10 cellular contexts compared by ENCODE assay signal in the genomic region with DNA sequence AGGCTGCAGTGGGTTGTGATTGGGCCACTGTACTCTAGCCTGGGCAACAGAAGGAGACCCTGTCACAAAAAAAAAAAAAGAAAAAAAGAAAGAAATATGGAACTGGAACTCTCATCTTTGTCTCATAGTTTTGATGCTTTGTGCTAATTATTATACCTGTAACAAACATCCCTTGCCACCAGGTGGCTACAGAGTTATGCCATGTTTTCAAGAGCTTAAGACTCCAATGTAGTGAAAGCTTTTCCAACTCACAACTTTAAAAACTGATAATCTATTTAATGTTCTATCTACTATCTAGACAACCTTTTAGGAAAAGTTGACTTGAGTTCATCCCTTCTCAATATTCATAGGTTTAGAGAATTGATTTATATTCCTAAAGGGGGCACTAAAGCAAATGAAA. TPM values are rescaled to one million over a fixed set of nuclear protein-coding genes. Genes with fewer than 3 reads are reported as not detected.
A peak's percentile ranks its signal among the peaks of the same experiment; 100 is the strongest.
DNase-seq lines count a peak whose midpoint lies in the region; ATAC-seq, FAIRE-seq and TF ChIP-seq lines count a peak whose summit lies in the region.
"Had no signal": no experiment of that assay in that cellular context is flagged by ENCODE, and none has a peak within 500 bp of the region (broad histone marks: within the 10 kb centered on the region; RNA-seq: fewer than 3 reads in every experiment).

No MANE protein-coding gene starts in this region.

- H3K4me1 ChIP-seq in BE2C (no peaks in the 10 kb centered on the region), GM23248 (ENCODE audit: insufficient read depth) (no peaks in the 10 kb centered on the region), SK-N-SH (ENCODE audit: control insufficient read depth in 1 of 2, insufficient read depth in 2 of 2, low read depth in 1 of 2, low read length in 1 of 2) (no peaks in the 10 kb centered on the region), kidney (ENCODE audit: control insufficient read depth in 1 of 2, insufficient read depth in 1 of 2, low read depth in 1 of 2, low read length in 2 of 2) (no peaks in the 10 kb centered on the region)

- H3K9me2 ChIP-seq in GM23248 (ENCODE audit: insufficient read depth), result no peaks in the 10 kb centered on the region
- H3K9me2 ChIP-seq in SK-N-SH, result no peaks in the 10 kb centered on the region

- TF ChIP-seq EP300 in SK-N-SH (IDR thresholded peaks at IDR 0.05; ENCODE audit: borderline replicate concordance in 1 of 2, low read depth in 1 of 2, low read length in 1 of 2), result no peak

- peak; percentile 94 for FAIRE-seq in kidney (lab: Jason Lieb, UNC)

- TF ChIP-seq CTCF in BE2C (IDR thresholded peaks at IDR 0.05; ENCODE audit: low read depth, low read length), result peak; percentile 52
- peak; percentile 66 for TF ChIP-seq CTCF in SK-N-SH (IDR thresholded peaks at IDR 0.05)
- TF ChIP-seq CTCF in kidney (IDR thresholded peaks at IDR 0.05; ENCODE audit: borderline replicate concordance, extremely low read depth, insufficient read depth), result peak; percentile 25

- in situ Hi-C loops in GM23248 (cut with MboI), result loop anchor here (10.0 kb wide), 1 partner anchor 338 kb away; no protein-coding TSS in a partner anchor

- H3F3A ChIP-seq in GM23248 (ENCODE audit: insufficient read depth) (no peaks in the 10 kb centered on the region), SK-N-SH (replicated peaks; ENCODE audit: insufficient read depth) (no peaks in the 10 kb centered on the region)

- peaks cover 12% of the 10 kb centered on the region for H3K27me3 Mint-ChIP-seq in activated T-cell treated with anti-CD3 and anti-CD28 coated beads, Interleukin-2, amount 50 U/mL, for 72 hours (ENCODE audit: low read depth)

- H3K4me1 Mint-ChIP-seq in activated T-cell treated with anti-CD3 and anti-CD28 coated beads, Interleukin-2, amount 50 U/mL, for 72 hours (ENCODE audit: low read depth), result no peaks in the 10 kb centered on the region

- no peaks in the 10 kb centered on the region for H3K79me2 ChIP-seq in GM23248 (ENCODE audit: insufficient read depth)
- no peaks in the 10 kb centered on the region for H3K79me2 ChIP-seq in SK-N-SH (ENCODE audit: insufficient read depth)

- no peaks in the 10 kb centered on the region for H3K27me3 ChIP-seq in BE2C
- no peaks in the 10 kb centered on the region for H3K27me3 ChIP-seq in GM23248 (replicated peaks; ENCODE audit: insufficient read depth)
- H3K27me3 ChIP-seq in SK-N-SH (ENCODE audit: insufficient read depth), result no peaks in the 10 kb centered on the region

- H3K9me3 Mint-ChIP-seq in activated T-cell treated with anti-CD3 and anti-CD28 coated beads, Interleukin-2, amount 50 U/mL, for 72 hours, result no peaks in the 10 kb centered on the region

- H3K9ac ChIP-seq in GM23248 (no peak overlapping the region), SK-N-SH (no peak overlapping the region), kidney (ENCODE audit: low read length in 2 of 2) (no peak overlapping the region)

- H3K4me2 ChIP-seq in GM23248 (ENCODE audit: unreplicated experiment) (no peak overlapping the region), SK-N-SH (no peak overlapping the region)

- no peak overlapping the region for H3K27ac Mint-ChIP-seq in activated T-cell treated with anti-CD3 and anti-CD28 coated beads, Interleukin-2, amount 50 U/mL, for 72 hours

- TF ChIP-seq RAD21 in SK-N-SH (IDR thresholded peaks at IDR 0.05; ENCODE audit: low read length), result peak; percentile 54

- intact Hi-C loops in kidney (cut with DNase I) (no loop called here), posterior cingulate gyrus (cut with DNase I) (no loop called here)

- H4K20me1 ChIP-seq in GM23248 (ENCODE audit: insufficient read depth) (no peaks in the 10 kb centered on the region), SK-N-SH (ENCODE audit: insufficient read depth) (no peaks in the 10 kb centered on the region)

- POLR2A ChIA-PET in SK-N-SH (lab: Yijun Ruan, JAX), result no interaction called here

- no peak for ATAC-seq in activated T-cell treated with anti-CD3 and anti-CD28 coated beads, Interleukin-2, amount 50 U/mL, for 72 hours (replicated peaks in 1 of 2)
- no peak for ATAC-seq in GM21528 (IDR thresholded peaks at IDR 0.05; ENCODE audit: low FRiP score, unreplicated experiment)

- H3K4me3 Mint-ChIP-seq in activated T-cell treated with anti-CD3 and anti-CD28 coated beads, Interleukin-2, amount 50 U/mL, for 72 hours, result no peak overlapping the region

- DNase-seq in BE2C, result peak; percentile 3
- peak; percentile 32 for DNase-seq in GM23248
- DNase-seq in SK-N-SH, result peak; percentile 12
- no peak for DNase-seq in kidney
- DNase-seq in activated T-cell treated with anti-CD3 and anti-CD28 coated beads, Interleukin-2, amount 50 U/mL, for 72 hours, result no peak
- no peak for DNase-seq in mesenteric fat pad (ENCODE audit: low spot score)
- no peak for DNase-seq in posterior cingulate gyrus
- DNase-seq: stimulated activated CD8-positive, alpha-beta memory T cell treated with anti-CD3 and anti-CD28 coated beads, Interleukin-4, amount 100 ng/mL, for 48 hours had no signal

- H3K9me3 ChIP-seq in BE2C (no peaks in the 10 kb centered on the region), GM23248 (ENCODE audit: low read depth) (no peaks in the 10 kb centered on the region), SK-N-SH (no peaks in the 10 kb centered on the region), kidney (ENCODE audit: control insufficient read depth in 1 of 2, low read length in 2 of 2) (no peaks in the 10 kb centered on the region)

- H3K27ac ChIP-seq in GM23248 (no peak overlapping the region), SK-N-SH (ENCODE audit: low read depth in 2 of 2, low read length in 1 of 2) (no peak overlapping the region), kidney (ENCODE audit: low read depth in 2 of 2, low read length in 2 of 2) (no peak overlapping the region)

- H3K4me3 ChIP-seq in BE2C (ENCODE audit: low read depth, low read length), result no peak overlapping the region
- no peak overlapping the region for H3K4me3 ChIP-seq in GM23248
- H3K4me3 ChIP-seq in SK-N-SH (ENCODE audit: low read depth in 2 of 2, low read length in 1 of 2), result no peak overlapping the region
- no peak overlapping the region for H3K4me3 ChIP-seq in kidney (ENCODE audit: low read length in 2 of 2)

- H2AFZ ChIP-seq in GM23248, result no peak overlapping the region
- no peak overlapping the region for H2AFZ ChIP-seq in SK-N-SH (ENCODE audit: low read depth)

- CTCF ChIA-PET in SK-N-SH (lab: Yijun Ruan, JAX), result interaction anchor here (0.6 to 3.0 kb wide), 10 partner anchors 11 to 533 kb away, joined by 3 to 16 read pairs (median 4); partner anchors contain the start of gene IL13RA2

- no peaks in the 10 kb centered on the region for H3K36me3 Mint-ChIP-seq in activated T-cell treated with anti-CD3 and anti-CD28 coated beads, Interleukin-2, amount 50 U/mL, for 72 hours (ENCODE audit: insufficient read depth in 2 of 2)

- no peaks in the 10 kb centered on the region for H3K36me3 ChIP-seq in BE2C
- H3K36me3 ChIP-seq in GM23248 (ENCODE audit: low read depth), result no peaks in the 10 kb centered on the region
- no peaks in the 10 kb centered on the region for H3K36me3 ChIP-seq in SK-N-SH (replicated peaks in 1 of 2; ENCODE audit: control insufficient read depth in 1 of 2, insufficient read depth in 2 of 2, low read length in 1 of 2)
- no peaks in the 10 kb centered on the region for H3K36me3 ChIP-seq in kidney (ENCODE audit: control insufficient read depth in 1 of 2, insufficient read depth in 2 of 2, low read length in 2 of 2)

TF ChIP-seq in SK-N-SH, 30 proteins besides CTCF, POLR2A, EP300 and RAD21:
- TF ChIP-seq MEF2A (IDR thresholded peaks at IDR 0.05; ENCODE audit: borderline replicate concordance, low read depth) (no peak), SMC3 (IDR thresholded peaks at IDR 0.05; ENCODE audit: low read depth, low read length) (peak; percentile 44)

RNA-seq across cellular contexts. Expression of gene HTR2C, which starts 42.4 kb away (rescaled TPM):
- polyA plus RNA-seq in BE2C (2012; ENCODE audit: insufficient read depth, insufficient read length, low read depth), result 0.46 TPM
- not detected in 2 replicates for total RNA-seq in GM23248 (2014; rRNA removed; shearing (Covaris generic))
- polyA plus RNA-seq in GM23248 (2016; fragmentation: Nextera tagmentation; extraction: Ambion mirVana), result not detected in 2 replicates
- 0.02 and 0.05 TPM in 2 replicates for polyA plus RNA-seq in SK-N-SH (2012; rRNA removed)
- polyA plus RNA-seq in SK-N-SH (2012; cell fraction: cytosol; rRNA removed), result under 0.01 and 0.03 TPM in 2 replicates
- 0.05 and 0.08 TPM in 2 replicates for polyA plus RNA-seq in SK-N-SH (2012; cell fraction: nucleus; rRNA removed)
- not detected for total RNA-seq in kidney
- polyA plus RNA-seq in kidney (ENCODE audit: insufficient read depth, low read depth, low replicate concordance), result not detected
- not detected for total RNA-seq in activated T-cell treated with anti-CD3 and anti-CD28 coated beads, Interleukin-2, amount 50 U/mL, for 72 hours
- total RNA-seq in mesenteric fat pad, result not detected
- total RNA-seq: myocyte had no signal

Comparison
In these comparisons a context has a peak if more than half of its experiments do, and no peak if none do; other contexts are left out.
1. DNase-seq: peak in BE2C (single experiment), GM23248 (single experiment) and SK-N-SH (single experiment); none in kidney (single experiment), activated T-cell treated with anti-CD3 and anti-CD28 coated beads, Interleukin-2, amount 50 U/mL, for 72 hours (0 of 2), mesenteric fat pad (single experiment) and posterior cingulate gyrus (0 of 10).
2. Peak in every context shown above with its lines, with median percentiles within 50 percentile points of each other: CTCF ChIP-seq.